Comparison of ENCODE assay signal across 9 cellular contexts in genomic region chr7:144178380-144179164, GRCh38. TPM values are rescaled to one million over a fixed set of nuclear protein-coding genes. Genes with fewer than 3 reads are reported as not detected.
DNase-seq lines count a peak whose midpoint lies in the region; ATAC-seq, FAIRE-seq and TF ChIP-seq lines count a peak whose summit lies in the region.
"Not testable (repeated sequence)": the region's sequence is repeated elsewhere in the genome, so short reads cannot be mapped to it uniquely, and the experiment has no call there.
"Had no signal": no experiment of that assay in that cellular context is flagged by ENCODE, and none has a peak within 500 bp of the region (broad histone marks: within the 10 kb centered on the region; RNA-seq: fewer than 3 reads in every experiment).

No MANE protein-coding gene starts in this region.

- not testable (repeated sequence) for H3K4me1 Mint-ChIP-seq in glutamatergic neuron (ENCODE audit: low read depth, unreplicated experiment)

- H3K79me2 ChIP-seq in osteoblast (ENCODE audit: insufficient read depth, low read length): not testable (repeated sequence)

- H3K4me3 Mint-ChIP-seq in glutamatergic neuron (ENCODE audit: unreplicated experiment): not testable (repeated sequence)

- not testable (repeated sequence) for H4K20me1 ChIP-seq in osteoblast (ENCODE audit: insufficient read depth, low read length)

- intact Hi-C loops in A673 (cut with micrococcal nuclease; ENCODE audit: unreplicated experiment): not testable (repeated sequence)

- not testable (repeated sequence) for H2AFZ ChIP-seq in osteoblast (ENCODE audit: low read length)

- peak; percentile 41 for DNase-seq in A673 (ENCODE audit: low spot score)
- DNase-seq in GM18507 (ENCODE audit: extremely low spot score, insufficient read length, low read depth); H54 (ENCODE audit: insufficient read length, low spot score); glutamatergic neuron; osteoblast (ENCODE audit: insufficient read length, low spot score, missing footprints): not testable (repeated sequence)
- DNase-seq in RKO (ENCODE audit: low spot score): peak; percentile 22
- peak; percentile 18 for DNase-seq in amniotic epithelial cell (ENCODE audit: low read depth)

- H3K9me3 Mint-ChIP-seq in glutamatergic neuron (ENCODE audit: unreplicated experiment): not testable (repeated sequence)

- FAIRE-seq in GM18507 (lab: Jason Lieb, UNC) (peak; percentile 74), H54 (lab: Jason Lieb, UNC) (peak; percentile 72)

- H3K27me3 ChIP-seq in A673 (replicated peaks; ENCODE audit: insufficient read depth, low read depth, low read length, poor library complexity); osteoblast (ENCODE audit: insufficient read depth, low read length): not testable (repeated sequence)

- H3K36me3 Mint-ChIP-seq in glutamatergic neuron (ENCODE audit: unreplicated experiment): not testable (repeated sequence)

- H3K9me3 ChIP-seq in A673 (ENCODE audit: low read depth, low read length, poor library complexity, severe bottlenecking); osteoblast (ENCODE audit: low read depth, low read length): not testable (repeated sequence)

- TF ChIP-seq CTCF in A673 (conservative IDR thresholded peaks at IDR 0.05; ENCODE audit: low read depth, low read length): peak; percentile 59
- peak; percentile 46 for TF ChIP-seq CTCF in glutamatergic neuron (IDR thresholded peaks at IDR 0.05; ENCODE audit: partially characterized antibody, unreplicated experiment)
- TF ChIP-seq CTCF in osteoblast (IDR thresholded peaks at IDR 0.05; ENCODE audit: extremely low read depth, low read depth, low read length): peak; percentile 39

- not testable (repeated sequence) for TF ChIP-seq POLR2A in H54 (IDR thresholded peaks at IDR 0.05; ENCODE audit: low read depth, low read length)

- BruUV-seq in A673 (replicated peaks; lab: Mats Ljungman, UMichigan): not testable (repeated sequence)

- POLR2A ChIA-PET in A673 (lab: Charles Lee; ENCODE audit: low non-redundant PET): not testable (repeated sequence)

- not testable (repeated sequence) for H3K4me1 ChIP-seq in A673 (ENCODE audit: insufficient read depth, low read length, poor library complexity, severe bottlenecking); osteoblast (ENCODE audit: insufficient read depth, low read length)

- H3K27ac Mint-ChIP-seq in glutamatergic neuron (ENCODE audit: unreplicated experiment): not testable (repeated sequence)

- H3K4me2 ChIP-seq in osteoblast (ENCODE audit: insufficient read depth, low read length): not testable (repeated sequence)

- ATAC-seq in HG03520 (IDR thresholded peaks at IDR 0.05; ENCODE audit: unreplicated experiment): peak; percentile 98

- H3K27ac ChIP-seq in A673 (ENCODE audit: low read depth, low read length, poor library complexity, severe bottlenecking); osteoblast (ENCODE audit: low read depth, low read length): not testable (repeated sequence)

- CTCF ChIA-PET in A673 (lab: Charles Lee): not testable (repeated sequence)

- not testable (repeated sequence) for H3K36me3 ChIP-seq in A673 (ENCODE audit: insufficient read depth, low read length, poor library complexity, severe bottlenecking); osteoblast (ENCODE audit: insufficient read depth, low read length)

- H3K27me3 Mint-ChIP-seq in glutamatergic neuron (ENCODE audit: unreplicated experiment): not testable (repeated sequence)

- H3K4me3 ChIP-seq in A673 (ENCODE audit: low read depth, low read length, poor library complexity, severe bottlenecking); osteoblast (ENCODE audit: insufficient read depth, low read length): not testable (repeated sequence)

RNA-seq across cellular contexts. Expression of gene CTAGE4, which starts 4.7 kb away (rescaled TPM):
- total RNA-seq in A673 (2021): not detected in 2 replicates
- 0.17 TPM for total RNA-seq in glutamatergic neuron (ENCODE audit: unreplicated experiment)
- 0.36 and 2.4 TPM in 2 replicates for total RNA-seq in osteoblast
- total RNA-seq: A172 had no signal

RNA-seq across cellular contexts. Expression of gene ARHGEF35, which starts 17.1 kb away (rescaled TPM):
- total RNA-seq in A673 (2021) (3.5 and 4.6 TPM in 2 replicates), glutamatergic neuron (ENCODE audit: unreplicated experiment) (0.69 TPM), osteoblast (2.4 and 3.6 TPM in 2 replicates)
- total RNA-seq: A172 had no signal

RNA-seq across cellular contexts. Expression of gene OR2A14, which starts 55.6 kb away (rescaled TPM):
- total RNA-seq in A673 (2021) (not detected in 2 replicates), glutamatergic neuron (ENCODE audit: unreplicated experiment) (not detected), osteoblast (not detected in 2 replicates)
- total RNA-seq: A172 had no signal
